Comparison of ENCODE assay signal across 24 cellular contexts in genomic region chrX:129013574-129013973, GRCh38.
"Had no signal": no experiment of that assay in that cellular context is flagged by ENCODE, and none has a peak within 500 bp of the region (broad histone marks: within the 10 kb centered on the region; RNA-seq: fewer than 3 reads in every experiment).

No MANE protein-coding gene starts in this region.

- H3K27ac Mint-ChIP-seq: activated B cell treated with CpG ODN at 0.5 μM for 24 hours; activated CD4-positive, alpha-beta T cell treated with anti-CD3 and anti-CD28 coated beads for 36 hours; activated naive CD4-positive, alpha-beta T cell treated with anti-CD3 and anti-CD28 coated beads, Interleukin-2, amount 50 U/mL, for 72 hours; activated T-cell treated with anti-CD3 and anti-CD28 coated beads, Interleukin-2, amount 50 U/mL, for 24 hours; activated T-helper 17 cell treated with anti-CD3 and anti-CD28 coated beads, Interleukin-2, amount 50 U/mL, for 72 hours; brain; dendritic cell treated with granulocyte-macrophage colony-stimulating factor and Interleukin-4, amounts not matched to agents 40 ng/mL and 50 ng/mL, for 4 days; naive thymus-derived CD8-positive, alpha-beta T cell; T-helper 2 cell treated with Interferon-gamma antibody and Interleukin-4, amounts not matched to agents 5 μg/mL and 100 μg/mL, for 36 hours; type B pancreatic cell had no signal

- H3K4me1 Mint-ChIP-seq: activated B cell treated with CpG ODN at 0.5 μM for 24 hours; activated CD4-positive, alpha-beta T cell treated with anti-CD3 and anti-CD28 coated beads for 36 hours; activated T-helper 17 cell treated with anti-CD3 and anti-CD28 coated beads, Interleukin-2, amount 50 U/mL, for 72 hours; naive thymus-derived CD8-positive, alpha-beta T cell had no signal

- H3K9me3 Mint-ChIP-seq: activated B cell treated with CpG ODN at 0.5 μM for 24 hours; activated naive CD4-positive, alpha-beta T cell treated with anti-CD3 and anti-CD28 coated beads, Interleukin-2, amount 50 U/mL, for 72 hours; activated T-cell treated with anti-CD3 and anti-CD28 coated beads, Interleukin-2, amount 50 U/mL, for 24 hours; activated T-helper 17 cell treated with anti-CD3 and anti-CD28 coated beads, Interleukin-2, amount 50 U/mL, for 72 hours; dendritic cell treated with granulocyte-macrophage colony-stimulating factor and Interleukin-4, amounts not matched to agents 40 ng/mL and 50 ng/mL, for 4 days; naive thymus-derived CD8-positive, alpha-beta T cell; T-helper 2 cell treated with Interferon-gamma antibody and Interleukin-4, amounts not matched to agents 5 μg/mL and 100 μg/mL, for 36 hours; type B pancreatic cell had no signal

- H3K9me3 ChIP-seq: left lung, prostate gland, thoracic aorta had no signal

- H3K4me3 ChIP-seq: left lung, lung, prostate gland, thoracic aorta had no signal

- H3K36me3 ChIP-seq: left lung, prostate gland, thoracic aorta had no signal

- H3K36me3 Mint-ChIP-seq: activated naive CD4-positive, alpha-beta T cell treated with anti-CD3 and anti-CD28 coated beads, Interleukin-2, amount 50 U/mL, for 72 hours; brain; naive thymus-derived CD8-positive, alpha-beta T cell; type B pancreatic cell had no signal

- H3K4me3 Mint-ChIP-seq: activated B cell treated with CpG ODN at 0.5 μM for 24 hours; activated CD4-positive, alpha-beta T cell treated with anti-CD3 and anti-CD28 coated beads for 36 hours; activated T-cell treated with anti-CD3 and anti-CD28 coated beads, Interleukin-2, amount 50 U/mL, for 24 hours; activated T-helper 17 cell treated with anti-CD3 and anti-CD28 coated beads, Interleukin-2, amount 50 U/mL, for 72 hours; brain; dendritic cell treated with granulocyte-macrophage colony-stimulating factor and Interleukin-4, amounts not matched to agents 40 ng/mL and 50 ng/mL, for 4 days; naive thymus-derived CD8-positive, alpha-beta T cell; T-helper 2 cell treated with Interferon-gamma antibody and Interleukin-4, amounts not matched to agents 5 μg/mL and 100 μg/mL, for 36 hours; type B pancreatic cell had no signal

- H3K4me1 ChIP-seq: left lung, prostate gland had no signal

- H3K27me3 ChIP-seq: left lung had no signal

- H3K27me3 Mint-ChIP-seq: activated B cell treated with CpG ODN at 0.5 μM for 24 hours; activated CD4-positive, alpha-beta T cell treated with anti-CD3 and anti-CD28 coated beads for 36 hours; activated T-helper 17 cell treated with anti-CD3 and anti-CD28 coated beads, Interleukin-2, amount 50 U/mL, for 72 hours; brain; dendritic cell treated with granulocyte-macrophage colony-stimulating factor and Interleukin-4, amounts not matched to agents 40 ng/mL and 50 ng/mL, for 4 days; naive thymus-derived CD8-positive, alpha-beta T cell; type B pancreatic cell had no signal

- DNase-seq: activated B cell treated with CpG ODN at 0.5 μM for 24 hours; activated CD4-positive, alpha-beta T cell treated with anti-CD3 and anti-CD28 coated beads for 36 hours; activated CD4-positive, alpha-beta T cell treated with anti-CD3 and anti-CD28 coated beads, Interleukin-2, amount 50 U/mL, for 4 hours; activated CD8-positive, alpha-beta memory T cell treated with anti-CD3 and anti-CD28 coated beads for 24 hours; activated CD8-positive, alpha-beta memory T cell treated with anti-CD3 and anti-CD28 coated beads, Interleukin-2, amount 50 U/mL, for 4 hours; activated T-cell treated with anti-CD3 and anti-CD28 coated beads, Interleukin-2, amount 50 U/mL, for 24 hours; aorta; caudate nucleus; effector CD8-positive, alpha-beta T cell; foreskin melanocyte; kidney glomerular epithelial cell; left lung; naive thymus-derived CD8-positive, alpha-beta T cell; stimulated activated CD4-positive, alpha-beta T cell treated with anti-CD3 and anti-CD28 coated beads, Interleukin-4, amount 100 ng/mL, for 1 hour; stimulated activated naive CD4-positive, alpha-beta T cell treated with Interleukin-2 at 50 U/mL for 16 hours had no signal

- H3K27ac ChIP-seq: left lung, prostate gland, thoracic aorta had no signal
